ENCODE assay signal across 8 cellular contexts in the genomic region with DNA sequence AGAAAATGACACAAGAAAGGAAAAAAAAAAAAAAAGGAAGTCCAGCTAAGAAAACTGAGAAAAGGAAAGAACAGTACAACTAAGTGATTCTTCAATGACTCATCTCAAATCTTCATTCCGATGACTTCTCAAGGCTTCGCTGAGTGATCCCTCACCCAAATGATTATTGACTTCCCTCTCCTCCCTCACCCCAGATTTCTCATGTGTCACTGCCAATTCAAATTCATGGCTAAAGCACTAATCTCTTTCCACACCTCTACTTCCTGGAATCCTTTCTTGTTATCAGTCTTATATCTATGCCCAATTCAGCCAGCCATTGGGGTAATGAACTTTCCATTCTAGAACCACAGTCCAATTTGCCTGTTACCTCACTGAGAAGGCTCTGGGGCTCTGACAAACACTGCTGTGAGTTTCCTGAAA. TPM values are rescaled to one million over a fixed set of nuclear protein-coding genes. Genes with fewer than 3 reads are reported as not detected.
DNase-seq lines count a peak whose midpoint lies in the region; ATAC-seq and TF ChIP-seq lines count a peak whose summit lies in the region.

No MANE protein-coding gene starts in this region.

- DNase-seq in CD14-positive monocyte (ENCODE audit: low spot score) (peak; percentile 61), esophagus muscularis mucosa (ENCODE audit: extremely low spot score) (no peak), ovary (no peak)
- DNase-seq in central memory CD4-positive, alpha-beta T cell = no peak
- no peak for DNase-seq in activated T-cell treated with anti-CD3 and anti-CD28 coated beads, Interleukin-2, amount 50 U/mL, for 48 hours

- no peak overlapping the region for H3K27ac ChIP-seq in esophagus muscularis mucosa (replicated peaks in 1 of 4)
- no peak overlapping the region for H3K27ac ChIP-seq in ovary

- no peak for TF ChIP-seq POLR2A in esophagus muscularis mucosa (IDR thresholded peaks at IDR 0.05; ENCODE audit: low read depth)
- no peak for TF ChIP-seq POLR2A in ovary (IDR thresholded peaks at IDR 0.05)

- H3K27me3 Mint-ChIP-seq in CD14-positive monocyte (ENCODE audit: low read depth in 3 of 3) = peaks cover 0 to 1% (median 0%) of the 10 kb centered on the region in 3 donors
- H3K27me3 Mint-ChIP-seq in dendritic cell treated with granulocyte-macrophage colony-stimulating factor and Interleukin-4, amounts not matched to agents 40 ng/mL and 50 ng/mL, for 4 days = no peaks in the 10 kb centered on the region

- WGBS in esophagus muscularis mucosa = 78% methylated on average over 2 of the region's 2 CpGs
- WGBS in ovary, 3 donors = 88 to 97% (median 91%) methylated on average over 2 of the region's 2 CpGs

- H3K27me3 ChIP-seq in esophagus muscularis mucosa (no peaks in the 10 kb centered on the region), ovary (no peaks in the 10 kb centered on the region)

- no peaks in the 10 kb centered on the region for H3K4me1 ChIP-seq in esophagus muscularis mucosa
- no peaks in the 10 kb centered on the region for H3K4me1 ChIP-seq in ovary (ENCODE audit: insufficient read depth)

- peak; percentile 63 for ATAC-seq in GM21367 (IDR thresholded peaks at IDR 0.05; ENCODE audit: unreplicated experiment)
- peak; percentile 50 for ATAC-seq in HG03558 (IDR thresholded peaks at IDR 0.05; ENCODE audit: extremely low read depth, unreplicated experiment)

- H3K36me3 Mint-ChIP-seq in CD14-positive monocyte = peaks cover 0 to 9% of the 10 kb centered on the region in 2 donors
- H3K36me3 Mint-ChIP-seq in dendritic cell treated with granulocyte-macrophage colony-stimulating factor and Interleukin-4, amounts not matched to agents 40 ng/mL and 50 ng/mL, for 4 days (ENCODE audit: low read depth) = peaks cover 13% of the 10 kb centered on the region

- TF ChIP-seq EP300 in esophagus muscularis mucosa (IDR thresholded peaks at IDR 0.05) = no peak
- no peak for TF ChIP-seq EP300 in ovary (IDR thresholded peaks at IDR 0.05)

- peaks cover 12 to 21% (median 16%) of the 10 kb centered on the region in 7 donors for H3K9me3 Mint-ChIP-seq in CD14-positive monocyte
- peaks cover 20% of the 10 kb centered on the region for H3K9me3 Mint-ChIP-seq in dendritic cell treated with granulocyte-macrophage colony-stimulating factor and Interleukin-4, amounts not matched to agents 40 ng/mL and 50 ng/mL, for 4 days

- H3K4me3 ChIP-seq in esophagus muscularis mucosa (no peak overlapping the region), ovary (no peak overlapping the region)

- peaks cover 0 to 3% (median 0%) of the 10 kb centered on the region in 4 donors for H3K9me3 ChIP-seq in esophagus muscularis mucosa
- no peaks in the 10 kb centered on the region for H3K9me3 ChIP-seq in ovary

- peak overlapping the region; percentile 80 to 96 (median 90) for H3K27ac Mint-ChIP-seq in CD14-positive monocyte
- H3K27ac Mint-ChIP-seq in dendritic cell treated with granulocyte-macrophage colony-stimulating factor and Interleukin-4, amounts not matched to agents 40 ng/mL and 50 ng/mL, for 4 days = peak overlapping the region; percentile 68

- TF ChIP-seq CTCF in CD14-positive monocyte (IDR thresholded peaks at IDR 0.05) (no peak), esophagus muscularis mucosa (IDR thresholded peaks at IDR 0.05) (no peak), ovary (IDR thresholded peaks at IDR 0.05) (no peak)

- H3K36me3 ChIP-seq in esophagus muscularis mucosa = no peaks in the 10 kb centered on the region
- no peaks in the 10 kb centered on the region for H3K36me3 ChIP-seq in ovary

- peaks cover 45% of the 10 kb centered on the region for H3K4me1 Mint-ChIP-seq in CD14-positive monocyte
- H3K4me1 Mint-ChIP-seq in dendritic cell treated with granulocyte-macrophage colony-stimulating factor and Interleukin-4, amounts not matched to agents 40 ng/mL and 50 ng/mL, for 4 days (ENCODE audit: low read depth) = peaks cover 40% of the 10 kb centered on the region

- peak overlapping the region; percentile 5 to 58 for H3K4me3 Mint-ChIP-seq in CD14-positive monocyte
- no peak overlapping the region for H3K4me3 Mint-ChIP-seq in dendritic cell treated with granulocyte-macrophage colony-stimulating factor and Interleukin-4, amounts not matched to agents 40 ng/mL and 50 ng/mL, for 4 days

- intact Hi-C loops in CD14-positive monocyte (cut with micrococcal nuclease) = loop anchor here (2.0 to 10.0 kb wide), 3 partner anchors 30 to 64 kb away; a partner anchor contains a TSS
- intact Hi-C loops in dendritic cell treated with granulocyte-macrophage colony-stimulating factor and Interleukin-4, amounts not matched to agents 40 ng/mL and 50 ng/mL, for 4 days (cut with micrococcal nuclease) = loop anchor here (1.0 kb wide), 1 partner anchor 34 kb away; no protein-coding TSS in a partner anchor
- intact Hi-C loops in esophagus muscularis mucosa (cut with DNase I) = no loop called here
- intact Hi-C loops in ovary (cut with DNase I) = no loop called here

RNA-seq across cellular contexts. Expression of a gene that starts 7.2 kb away (rescaled TPM):
- polyA plus RNA-seq in CD14-positive monocyte (not detected), ovary (under 1 TPM; 0.02 to 0.18 TPM)
- total RNA-seq in esophagus muscularis mucosa (under 1 TPM in 1 of 4 donors, not detected in 3; 0.06 TPM), ovary (under 1 TPM in 3 of 7 donors, not detected in 4; under 0.01 to 0.05 (median 0.03) TPM)

RNA-seq across cellular contexts. Expression of a gene that starts 31.0 kb away (rescaled TPM):
- polyA plus RNA-seq in CD14-positive monocyte (10 to 100 TPM in 1 of 2 donors, 1 to 10 TPM in 1; 10.0 to 12.9 TPM), ovary (10 to 100 TPM in 1 of 2 donors, under 1 TPM in 1; 0.54 to 19.5 TPM)
- total RNA-seq in esophagus muscularis mucosa (under 1 TPM in 3 of 4 donors, not detected in 1; 0.75 to 0.99 (median 0.83) TPM), ovary (1 to 10 TPM in 1 of 7 donors, under 1 TPM in 5, not detected in 1; 0.23 to 1.6 (median 0.30) TPM)

Comparison
In these comparisons a context has a peak if more than half of its experiments do, and no peak if none do; other contexts are left out.
1. intact Hi-C loops: an anchor here in CD14-positive monocyte (2.0 to 10.0 kb wide) and dendritic cell treated with granulocyte-macrophage colony-stimulating factor and Interleukin-4, amounts not matched to agents 40 ng/mL and 50 ng/mL, for 4 days (1.0 kb wide); none called in esophagus muscularis mucosa and ovary.